Comparison of ENCODE assay signal across 7 cellular contexts in genomic region chr19:52028780-52029123, GRCh38. TPM values are rescaled to one million over a fixed set of nuclear protein-coding genes. Genes with fewer than 3 reads are reported as not detected.
DNase-seq lines count a peak whose midpoint lies in the region; ATAC-seq, FAIRE-seq and TF ChIP-seq lines count a peak whose summit lies in the region.

No MANE protein-coding gene starts in this region.

- peak; percentile 30 for ATAC-seq in GM18909 (IDR thresholded peaks at IDR 0.05; ENCODE audit: poor library complexity, unreplicated experiment)
- peak; percentile 21 for ATAC-seq in HG03039 (IDR thresholded peaks at IDR 0.05; ENCODE audit: unreplicated experiment)
- peak; percentile 20 for ATAC-seq in activated B cell treated with CpG ODN at 0.5 μM for 24 hours (ENCODE audit: low read depth)
- ATAC-seq in left ventricle myocardium superior = peak; percentile 37

- intact Hi-C loops in activated B cell treated with CpG ODN at 0.5 μM for 24 hours (cut with micrococcal nuclease) = loop anchor here (1.0 kb wide), 7 partner anchors 20 to 269 kb away; partner anchors contain the start of genes ZNF350, ZNF432, ZNF480 and ZNF613
- intact Hi-C loops in left ventricle myocardium superior (cut with micrococcal nuclease) = no loop called here
- intact Hi-C loops in posterior cingulate gyrus (cut with DNase I) = loop anchor here (1.0 kb wide), 1 partner anchor 20 kb away; the partner anchor contains the start of gene ZNF432

- H3K27ac Mint-ChIP-seq in activated B cell treated with CpG ODN at 0.5 μM for 24 hours = peak overlapping the region; percentile 93

- peaks cover 6% of the 10 kb centered on the region for H3K9me3 ChIP-seq in small intestine (ENCODE audit: control insufficient read depth, low read depth)

- POLR2A ChIA-PET in activated B cell treated with CpG ODN at 0.5 μM for 24 hours (lab: Charles Lee) = interaction anchor here (0.6 to 2.4 kb wide), 8 partner anchors 20 to 498 kb away, joined by 3 to 34 read pairs (median 4); partner anchors contain the start of genes PPP2R1A, ZNF432, ZNF615 and ZNF836

- H3K27ac ChIP-seq in small intestine (ENCODE audit: low read depth in 1 of 2, low read length in 1 of 2) = peak overlapping the region; percentile 95

- no peaks in the 10 kb centered on the region for H3K4me1 ChIP-seq in small intestine (ENCODE audit: control insufficient read depth in 2 of 2, insufficient read depth in 1 of 2, low read depth in 1 of 2, low read length in 1 of 2)

- 15 to 22% (median 19%) methylated on average over 5 of the region's 5 CpGs for WGBS in small intestine, 3 donors

- no peak for TF ChIP-seq CTCF in activated B cell treated with CpG ODN at 0.5 μM for 24 hours (IDR thresholded peaks at IDR 0.05)

- peaks cover 18 to 23% of the 10 kb centered on the region in 2 donors for H3K36me3 ChIP-seq in small intestine (ENCODE audit: control insufficient read depth in 2 of 2, insufficient read depth in 2 of 2, low read length in 2 of 2)

- peaks cover 29% of the 10 kb centered on the region for H3K4me1 Mint-ChIP-seq in activated B cell treated with CpG ODN at 0.5 μM for 24 hours

- no peak for DNase-seq in activated B cell treated with CpG ODN at 0.5 μM for 24 hours
- no peak for DNase-seq in left ventricle myocardium superior
- no peak for DNase-seq in small intestine
- DNase-seq in posterior cingulate gyrus = no peak
- DNase-seq in MV-4-11 (lab: John Stamatoyannopoulos, UW) = no peak

- CTCF ChIA-PET in activated B cell treated with CpG ODN at 0.5 μM for 24 hours (lab: Charles Lee) = no interaction called here

- no peaks in the 10 kb centered on the region for H3K27me3 ChIP-seq in small intestine (ENCODE audit: control insufficient read depth in 2 of 2, insufficient read depth in 2 of 2, low read length in 2 of 2)

- H3K4me3 ChIP-seq in small intestine (ENCODE audit: low read depth in 1 of 2, low read length in 2 of 2) = peak overlapping the region in 1 of 2 donors; percentile 54

- H3K9me3 Mint-ChIP-seq in activated B cell treated with CpG ODN at 0.5 μM for 24 hours = peaks cover 25% of the 10 kb centered on the region

- no peak for FAIRE-seq in small intestine (lab: Jason Lieb, UNC)

- H3K4me3 Mint-ChIP-seq in activated B cell treated with CpG ODN at 0.5 μM for 24 hours = peak overlapping the region; percentile 98

- H3K27me3 Mint-ChIP-seq in activated B cell treated with CpG ODN at 0.5 μM for 24 hours = no peaks in the 10 kb centered on the region

- peaks cover 62% of the 10 kb centered on the region for H3K36me3 Mint-ChIP-seq in activated B cell treated with CpG ODN at 0.5 μM for 24 hours (ENCODE audit: low read depth)

RNA-seq across cellular contexts. Expression of gene ZNF614, which starts 0.6 kb away (rescaled TPM):
- total RNA-seq in activated B cell treated with CpG ODN at 0.5 μM for 24 hours (14.0 and 14.3 TPM in 2 replicates), left ventricle myocardium superior (5.1 TPM)
- 1 to 10 TPM; 2.4 to 2.9 (median 2.5) TPM for polyA plus RNA-seq in small intestine

RNA-seq across cellular contexts. Expression of gene ZNF432, which starts 19.9 kb away (rescaled TPM):
- 18.1 and 18.4 TPM in 2 replicates for total RNA-seq in activated B cell treated with CpG ODN at 0.5 μM for 24 hours
- 8.4 TPM for total RNA-seq in left ventricle myocardium superior
- polyA plus RNA-seq in small intestine = 1 to 10 TPM; 3.8 to 7.6 (median 5.1) TPM

RNA-seq across cellular contexts. Expression of gene ZNF615, which starts 20.7 kb away (rescaled TPM):
- total RNA-seq in activated B cell treated with CpG ODN at 0.5 μM for 24 hours (9.1 and 13.5 TPM in 2 replicates), left ventricle myocardium superior (12.2 TPM)
- 1 to 10 TPM; 1.9 to 2.9 (median 2.7) TPM for polyA plus RNA-seq in small intestine

RNA-seq across cellular contexts. Expression of gene ZNF350, which starts 42.1 kb away (rescaled TPM):
- total RNA-seq in activated B cell treated with CpG ODN at 0.5 μM for 24 hours (32.2 and 35.2 TPM in 2 replicates), left ventricle myocardium superior (9.1 TPM)
- 10 to 100 TPM in 2 of 3 donors, 1 to 10 TPM in 1; 5.1 to 12.7 (median 10.1) TPM for polyA plus RNA-seq in small intestine
